In genomic region chr6:97282726-97283617, GRCh38 we compare ENCODE assay signal across 8 cellular contexts. TPM values are rescaled to one million over a fixed set of nuclear protein-coding genes. Genes with fewer than 3 reads are reported as not detected.
A peak's percentile ranks its signal among the peaks of the same experiment; 100 is the strongest.
DNase-seq lines count a peak whose midpoint lies in the region; ATAC-seq and TF ChIP-seq lines count a peak whose summit lies in the region.

Gene MMS22L (minus strand): TSS chr6:97283216. CDS start chr6:97282477, 739 bp downstream.

- H3K4me1 ChIP-seq in PC-3 (ENCODE audit: insufficient read depth, low read length) (0 out of 2 replicates have a peak, but pooled peaks cover 15% of the 10 kb centered on the region), esophagus (ENCODE audit: control insufficient read depth in 2 of 2, insufficient read depth in 2 of 2, low read length in 1 of 2) (no peaks in the 10 kb centered on the region), muscle layer of colon (ENCODE audit: insufficient read depth, low read length) (peaks cover 7% of the 10 kb centered on the region)

- peak within 1 kb of the TSS; percentile 90 for H3K4me3 ChIP-seq in Jurkat, Clone E6-1 (ENCODE audit: low read length)
- peak within 1 kb of the TSS; percentile 98 for H3K4me3 ChIP-seq in PC-3 (ENCODE audit: low read length)
- peak within 1 kb of the TSS; percentile 79 to 96 for H3K4me3 ChIP-seq in esophagus (ENCODE audit: low read depth in 1 of 2, low read length in 2 of 2)
- peak within 1 kb of the TSS; percentile 63 to 98 for H3K4me3 ChIP-seq in muscle layer of colon (ENCODE audit: low read depth in 1 of 2, low read length in 2 of 2)

- peak within 1 kb of the TSS; percentile 94 for H3K4me2 ChIP-seq in PC-3 (ENCODE audit: low read length)

- H3K27me3 ChIP-seq in PC-3 (ENCODE audit: low read length) (no peaks in the 10 kb centered on the region), esophagus (ENCODE audit: control insufficient read depth in 1 of 2, insufficient read depth in 2 of 2, low read length in 2 of 2) (no peaks in the 10 kb centered on the region), muscle layer of colon (ENCODE audit: control insufficient read depth in 1 of 2, insufficient read depth in 2 of 2, low read length in 2 of 2) (no peaks in the 10 kb centered on the region)

- TSS peak; percentile 57 for BruUV-seq in PC-3 (replicated peaks; lab: Mats Ljungman, UMichigan)

- peaks cover 7% of the 10 kb centered on the region; the same call in 1 of the 2 replicates for H3K36me3 ChIP-seq in PC-3 (ENCODE audit: low read depth, low read length)
- no peaks in the 10 kb centered on the region for H3K36me3 ChIP-seq in esophagus (ENCODE audit: control insufficient read depth in 2 of 2, insufficient read depth in 2 of 2, low read length in 1 of 2)
- H3K36me3 ChIP-seq in muscle layer of colon (ENCODE audit: insufficient read depth, low read length), result no peaks in the 10 kb centered on the region

- H3K27ac ChIP-seq in PC-3 (ENCODE audit: low read length) (no peak within 1 kb of the TSS), esophagus (ENCODE audit: low read depth in 2 of 2, low read length in 1 of 2) (peak within 1 kb of the TSS; percentile 47 to 70), muscle layer of colon (ENCODE audit: low read depth, low read length) (peak within 1 kb of the TSS; percentile 61)

- no peaks in the 10 kb centered on the region for H3F3A ChIP-seq in PC-3 (ENCODE audit: low read length, unreplicated experiment)

- WGBS in esophagus, 2 donors, result 0% methylated on average over 59 to 67 of the region's 67 CpGs

- CTCF ChIA-PET in PC-3 (lab: Charles Lee), result no interaction called here

- intact Hi-C loops in PC-3 (cut with micrococcal nuclease), result loop anchor here (1.0 to 10.0 kb wide), 2 partner anchors 111 to 218 kb away; no protein-coding TSS in a partner anchor

- DNase-seq in DMS53 (lab: John Stamatoyannopoulos, UW) (peak; percentile 96), PC-3 (peak; percentile 91), activated T-cell treated with anti-CD3 and anti-CD28 coated beads for 4 hours (peak; percentile 87)
- peak; percentile 95 for DNase-seq in Jurkat, Clone E6-1 (ENCODE audit: low read depth, low spot score)
- peak; percentile 80 to 84 for DNase-seq in stimulated activated CD8-positive, alpha-beta memory T cell treated with anti-CD3 and anti-CD28 coated beads, Interleukin-7, amount 100 ng/mL, for 1 hour (ENCODE audit: low read depth in 2 of 2)

- TF ChIP-seq CTCF in PC-3 (conservative IDR thresholded peaks at IDR 0.05; ENCODE audit: low read depth, low read length), result no peak

- peaks cover 26% of the 10 kb centered on the region for H3K79me2 ChIP-seq in PC-3 (ENCODE audit: low read length)

- H3K9me3 ChIP-seq in PC-3 (ENCODE audit: low read length) (no peaks in the 10 kb centered on the region), esophagus (ENCODE audit: control insufficient read depth in 2 of 2, insufficient read depth in 1 of 2, low read depth in 1 of 2, low read length in 1 of 2) (no peaks in the 10 kb centered on the region), muscle layer of colon (ENCODE audit: low read length) (no peaks in the 10 kb centered on the region)

- H4K20me1 ChIP-seq in PC-3 (ENCODE audit: low read length), result no peaks in the 10 kb centered on the region

- peak within 1 kb of the TSS; percentile 100 for H2AFZ ChIP-seq in PC-3 (ENCODE audit: low read length)

- no peaks in the 10 kb centered on the region for H3K9me2 ChIP-seq in PC-3 (replicated peaks; ENCODE audit: low read length)

- POLR2A ChIA-PET in PC-3 (lab: Charles Lee; ENCODE audit: unreplicated experiment), result no interaction called here

- ATAC-seq in GM21717 (IDR thresholded peaks at IDR 0.05; ENCODE audit: unreplicated experiment) (peak; percentile 98), PC-3 (peak; percentile 95)

- H3K9ac ChIP-seq in PC-3 (ENCODE audit: low read length), result peak within 1 kb of the TSS; percentile 99
- peak within 1 kb of the TSS; percentile 57 for H3K9ac ChIP-seq in muscle layer of colon (ENCODE audit: low read length)

RNA-seq across cellular contexts. Expression of gene MMS22L, which starts in this region (rescaled TPM):
- polyA plus RNA-seq in Jurkat, Clone E6-1 (2012; ENCODE audit: insufficient read depth, insufficient read length), result 21.3 TPM
- total RNA-seq in PC-3 (2014; rRNA removed), result 19.3 and 23.8 TPM in 2 replicates
- polyA plus RNA-seq in esophagus, result 1 to 10 TPM; 1.8 to 2.4 TPM
